13 cellular contexts compared by ENCODE assay signal in the genomic region with DNA sequence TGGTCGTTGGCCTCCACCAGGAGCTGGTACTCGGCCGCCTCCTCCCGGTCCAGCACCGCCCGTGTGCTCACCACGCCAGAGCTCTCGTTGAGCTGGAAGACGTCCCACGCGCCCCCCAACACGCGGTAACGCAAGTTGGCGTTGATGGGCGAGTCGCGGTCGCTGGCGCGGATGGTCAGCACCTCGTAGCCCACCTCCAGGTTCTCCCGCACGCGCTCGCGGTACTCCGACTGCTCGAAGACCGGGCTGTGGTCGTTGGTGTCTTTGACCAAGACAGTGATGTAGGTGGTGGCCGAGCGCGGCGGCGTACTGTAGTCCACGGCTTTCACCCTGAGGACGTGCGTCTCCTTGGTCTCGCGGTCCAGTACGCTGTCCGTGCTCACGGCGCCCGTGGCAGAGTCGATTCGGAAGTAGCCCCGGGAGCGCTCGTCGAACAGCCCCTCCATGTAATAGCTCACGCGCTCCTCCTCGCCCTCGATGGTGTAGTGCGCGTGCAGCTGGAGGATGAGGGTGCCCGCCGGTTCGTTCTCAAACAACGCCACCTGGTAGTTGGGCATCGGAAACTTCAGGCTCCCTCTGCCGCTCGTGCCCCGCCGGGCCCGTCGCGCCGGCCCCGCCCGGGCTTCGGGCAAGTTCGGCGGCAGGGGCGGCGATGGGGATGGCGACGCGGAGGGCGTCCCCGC. TPM values are rescaled to one million over a fixed set of nuclear protein-coding genes. Genes with fewer than 3 reads are reported as not detected.
DNase-seq lines count a peak whose midpoint lies in the region; ATAC-seq, FAIRE-seq and TF ChIP-seq lines count a peak whose summit lies in the region.
"Had no signal": no experiment of that assay in that cellular context is flagged by ENCODE, and none has a peak within 500 bp of the region (broad histone marks: within the 10 kb centered on the region; RNA-seq: fewer than 3 reads in every experiment).

No MANE protein-coding gene starts in this region.

- no peaks in the 10 kb centered on the region for H3K36me3 Mint-ChIP-seq in activated naive CD4-positive, alpha-beta T cell treated with anti-CD3 and anti-CD28 coated beads for 36 hours (ENCODE audit: low read depth)
- H3K36me3 Mint-ChIP-seq: naive thymus-derived CD8-positive, alpha-beta T cell had no signal

- H3K27ac ChIP-seq in GM12878 (ENCODE audit: control insufficient read depth, insufficient read depth) (no peak overlapping the region), keratinocyte (ENCODE audit: control insufficient read depth, insufficient read depth, low read length) (no peak overlapping the region), testis (no peak overlapping the region), dorsolateral prefrontal cortex (no peak overlapping the region)

- TF ChIP-seq POLR2A in GM12878 (IDR thresholded peaks at IDR 0.05; ENCODE audit: low read depth, low read length) (no peak), testis (IDR thresholded peaks at IDR 0.05) (no peak)

- peaks cover 33% of the 10 kb centered on the region for H3K27me3 Mint-ChIP-seq in activated naive CD4-positive, alpha-beta T cell treated with anti-CD3 and anti-CD28 coated beads for 36 hours (ENCODE audit: low read depth)

- H3K9me3 ChIP-seq in GM12878 (replicated peaks; ENCODE audit: control insufficient read depth, insufficient read depth, low read length) = no peaks in the 10 kb centered on the region; the same call in 2 of the 3 replicates
- peaks cover 8% of the 10 kb centered on the region for H3K9me3 ChIP-seq in keratinocyte (ENCODE audit: control insufficient read depth, low read depth, low read length)
- H3K9me3 ChIP-seq in testis = no peaks in the 10 kb centered on the region

- no peak overlapping the region for H3K4me2 ChIP-seq in GM12878 (ENCODE audit: control insufficient read depth, insufficient read depth)
- peak overlapping the region; percentile 62 for H3K4me2 ChIP-seq in keratinocyte (ENCODE audit: control insufficient read depth, extremely low read depth, insufficient read depth, low read depth, low read length)

- no peaks in the 10 kb centered on the region for H3K9me1 ChIP-seq in keratinocyte (ENCODE audit: control insufficient read depth, extremely low read depth, insufficient read depth, low read length)

- intact Hi-C loops in activated naive CD4-positive, alpha-beta T cell treated with anti-CD3 and anti-CD28 coated beads for 36 hours (cut with micrococcal nuclease) = no loop called here
- intact Hi-C loops in GM12878 (cut with micrococcal nuclease; ENCODE audit: unreplicated experiment) (no loop called here), testis (cut with DNase I; ENCODE audit: low total_unique reads) (no loop called here), dorsolateral prefrontal cortex (cut with DNase I) (loop anchor here in 1 of 2 donors (5.0 kb wide), 1 partner anchor 414 kb away; no protein-coding TSS in a partner anchor)

- H3K4me1 ChIP-seq in GM12878 (ENCODE audit: control insufficient read depth, insufficient read depth, low read length) (no peaks in the 10 kb centered on the region), keratinocyte (ENCODE audit: control insufficient read depth, extremely low read depth, insufficient read depth, low read length) (peaks cover 35% of the 10 kb centered on the region), testis (peaks cover 8% of the 10 kb centered on the region)

- SMC1A ChIA-PET in GM12878 (lab: Charles Lee; ENCODE audit: uncharacterized antibody, unreplicated experiment) = no interaction called here

- peaks cover 8% of the 10 kb centered on the region for H3K4me1 Mint-ChIP-seq in activated naive CD4-positive, alpha-beta T cell treated with anti-CD3 and anti-CD28 coated beads for 36 hours (ENCODE audit: low read depth)

- POLR2A ChIA-PET in GM12878 (lab: Charles Lee) = no interaction called here

- BruUV-seq in GM12878 (replicated peaks; lab: Mats Ljungman, UMichigan) = TSS peak; percentile 67

- RAD21 ChIA-PET in GM12878 (lab: Charles Lee; ENCODE audit: unreplicated experiment) = no interaction called here

- no peaks in the 10 kb centered on the region for H3K36me3 ChIP-seq in GM12878 (ENCODE audit: control insufficient read depth in 2 of 2, insufficient read depth in 2 of 2, low read length in 1 of 2)
- H3K36me3 ChIP-seq in keratinocyte (ENCODE audit: control insufficient read depth in 2 of 2, extremely low read depth in 1 of 2, insufficient read depth in 2 of 2, low read length in 2 of 2) = peaks cover 3 to 10% of the 10 kb centered on the region in 2 experiments
- H3K36me3 ChIP-seq in testis (ENCODE audit: low read depth, missing control alignments) = no peaks in the 10 kb centered on the region

- DNase-seq in activated naive CD4-positive, alpha-beta T cell treated with anti-CD3 and anti-CD28 coated beads for 36 hours = no peak
- DNase-seq in activated naive CD4-positive, alpha-beta T cell treated with Interleukin-2 at 50 U/mL for 16 hours = no peak
- DNase-seq in GM12878 (ENCODE audit: low read depth, low spot score) (no peak), keratinocyte (ENCODE audit: low read depth, low spot score) (no peak), testis (no peak), dorsolateral prefrontal cortex (no peak), cerebellum (ENCODE audit: low spot score) (no peak), AML-193 (lab: John Stamatoyannopoulos, UW) (no peak)
- DNase-seq: caudate nucleus, kidney glomerular epithelial cell, NCI-H2107 had no signal

- H3K4me3 Mint-ChIP-seq in activated naive CD4-positive, alpha-beta T cell treated with anti-CD3 and anti-CD28 coated beads for 36 hours = peak overlapping the region; percentile 15

- CTCF ChIA-PET in activated naive CD4-positive, alpha-beta T cell treated with anti-CD3 and anti-CD28 coated beads for 36 hours (lab: Charles Lee) = no interaction called here
- CTCF ChIA-PET in GM12878 (lab: Yijun Ruan, JAX) = no interaction called here

- H3K27me3 ChIP-seq in GM12878 (replicated peaks in 1 of 2; ENCODE audit: control insufficient read depth in 2 of 2, insufficient read depth in 2 of 2, low read length in 1 of 2) (peaks cover 0 to 10% of the 10 kb centered on the region in 2 experiments; a peak in 2 of 4 replicates), keratinocyte (ENCODE audit: control insufficient read depth, extremely low read depth, insufficient read depth, low read length) (no peaks in the 10 kb centered on the region), testis (no peaks in the 10 kb centered on the region), dorsolateral prefrontal cortex (peaks cover 0 to 68% (median 38%) of the 10 kb centered on the region in 45 donors)

- in situ Hi-C loops in GM12878 (cut with MboI) = no loop called here

- H3K9me3 Mint-ChIP-seq in activated naive CD4-positive, alpha-beta T cell treated with anti-CD3 and anti-CD28 coated beads for 36 hours = no peaks in the 10 kb centered on the region
- H3K9me3 Mint-ChIP-seq: activated T-helper 2 cell treated with anti-CD3 and anti-CD28 coated beads, Interferon-gamma antibody, Interleukin-2, Interleukin-4, amounts not matched to agents 10 μg/mL and 5 μg/mL and 100 μg/mL, durations not matched to agents 14 hours and 24 hours and 36 hours; naive thymus-derived CD8-positive, alpha-beta T cell had no signal

- no peaks in the 10 kb centered on the region for H4K20me1 ChIP-seq in GM12878 (ENCODE audit: control insufficient read depth, insufficient read depth)
- H4K20me1 ChIP-seq in keratinocyte (ENCODE audit: control insufficient read depth, extremely low read depth, insufficient read depth, low read length) = peaks cover 6% of the 10 kb centered on the region

- TF ChIP-seq EP300 in GM12878 (IDR thresholded peaks at IDR 0.05; ENCODE audit: borderline replicate concordance in 1 of 2, control insufficient read depth in 1 of 2, low read depth in 2 of 2, low read length in 2 of 2) = no peak

- H3K27ac Mint-ChIP-seq in activated naive CD4-positive, alpha-beta T cell treated with anti-CD3 and anti-CD28 coated beads for 36 hours = no peak overlapping the region
- H3K27ac Mint-ChIP-seq: activated T-helper 2 cell treated with anti-CD3 and anti-CD28 coated beads, Interferon-gamma antibody, Interleukin-2, Interleukin-4, amounts not matched to agents 10 μg/mL and 5 μg/mL and 100 μg/mL, durations not matched to agents 14 hours and 24 hours and 36 hours had no signal

- no peak overlapping the region for H3K4me3 ChIP-seq in GM12878
- H3K4me3 ChIP-seq in keratinocyte (ENCODE audit: control insufficient read depth in 2 of 3, extremely low read depth in 1 of 3, insufficient read depth in 2 of 3, low read depth in 1 of 3, low read length in 3 of 3) = peak overlapping the region; percentile 33 to 43 (median 42)
- H3K4me3 ChIP-seq in testis = peak overlapping the region; percentile 20 to 24
- H3K4me3 ChIP-seq in dorsolateral prefrontal cortex = no peak overlapping the region

- FAIRE-seq in GM12878 (lab: Jason Lieb, UNC) = no peak
- FAIRE-seq in keratinocyte (lab: Jason Lieb, UNC) = no peak

- TF ChIP-seq RAD21 in GM12878 (IDR thresholded peaks at IDR 0.05; ENCODE audit: insufficient read depth, low read depth, low read length) = no peak

- H3K79me2 ChIP-seq in GM12878 (ENCODE audit: control insufficient read depth, insufficient read depth, low read length) = no peaks in the 10 kb centered on the region
- peaks cover 49% of the 10 kb centered on the region for H3K79me2 ChIP-seq in keratinocyte (ENCODE audit: control insufficient read depth, insufficient read depth, low read length)

- H2AFZ ChIP-seq in GM12878 (ENCODE audit: control insufficient read depth, low read depth, low read length) (no peak overlapping the region), keratinocyte (ENCODE audit: control insufficient read depth, low read length) (no peak overlapping the region)

- dilution Hi-C loops in keratinocyte (cut with MboI; ENCODE audit: extremely low pct_ligation_motif_present, low sequenced_read_pairs) = no loop called here

- 96% methylated on average over 72 of the region's 83 CpGs for WGBS in GM12878 (ENCODE audit: insufficient coverage, insufficient replicate concordance, low lambda C conversion rate, missing lambda C conversion rate)
- WGBS in testis, 2 donors = 54 to 89% methylated on average over 15 to 70 of the region's 83 CpGs

- no peak for ATAC-seq in GM12878

- H3K9ac ChIP-seq in GM12878 (ENCODE audit: control insufficient read depth, insufficient read depth, low read length) = no peak overlapping the region
- H3K9ac ChIP-seq in keratinocyte (ENCODE audit: control insufficient read depth, extremely low read depth, insufficient read depth, low read length) = no peak overlapping the region

- TF ChIP-seq CTCF in GM12878 (IDR thresholded peaks at IDR 0.05 in 2 of 3, conservative IDR thresholded peaks at IDR 0.05 in 1 of 3; ENCODE audit: control insufficient read depth in 2 of 3, extremely low read depth in 1 of 3, insufficient read depth in 1 of 3, low read depth in 3 of 3, low read length in 3 of 3) (no peak), keratinocyte (optimal IDR thresholded peaks at IDR 0.05 in 1 of 3, IDR thresholded peaks at IDR 0.05 in 1 of 3, conservative IDR thresholded peaks at IDR 0.05 in 1 of 3; ENCODE audit: extremely low read depth in 1 of 3, insufficient read depth in 2 of 3, low read length in 3 of 3) (peak in 1 of 3 experiments; percentile 38), testis (IDR thresholded peaks at IDR 0.05) (no peak), dorsolateral prefrontal cortex (IDR thresholded peaks at IDR 0.05 in 54 of 56, conservative IDR thresholded peaks at IDR 0.05 in 2 of 56; ENCODE audit: low read depth in 1 of 56, partially characterized antibody in 56 of 56) (no peak)

RNA-seq across cellular contexts. Expression of gene CELSR1, which starts 1.4 kb away (rescaled TPM):
- under 1 TPM; 0.17 to 0.25 TPM for total RNA-seq in activated naive CD4-positive, alpha-beta T cell treated with anti-CD3 and anti-CD28 coated beads for 36 hours
- total RNA-seq in GM12878 (2013; cell fraction: nucleolus; rRNA removed) = 6.5 and 9.5 TPM in 2 replicates
- total RNA-seq in GM12878 (2014; rRNA removed) (0.34 and 0.38 TPM in 2 replicates), GM12878 (2014; rRNA removed; fragmentation: Illumina TruSeq; extraction: Trizol) (0.22 and 0.23 TPM in 2 replicates), GM12878 (2021) (0.74 and 0.90 TPM in 2 replicates), testis (10 to 100 TPM; 13.8 to 21.5 TPM), dorsolateral prefrontal cortex (under 1 TPM in 111 of 120 experiments, not detected in 9; 0.03 to 0.93 (median 0.23) TPM), cerebellum (7.8 TPM)
- 0.20 TPM for polyA plus RNA-seq in GM12878 (2011; ENCODE audit: low read depth)
- polyA plus RNA-seq in GM12878 (2011; rRNA removed) (1.3 and 1.7 TPM in 2 replicates), GM12878 (2014; fragmentation: Illumina TruSeq; extraction: Trizol) (0.32 and 0.37 TPM in 2 replicates), GM12878 (2014; fragmentation: Nextera tagmentation; extraction: Ambion mirVana) (under 1 TPM in 1 of 2 experiments, not detected in 1; 0.05 TPM), GM12878 (2014; rRNA removed) (0.66 and 0.78 TPM in 2 replicates), GM12878 (2016; fragmentation: Nextera tagmentation; extraction: Ambion mirVana) (under 1 TPM in 1 of 2 experiments, not detected in 1; 0.08 TPM), keratinocyte (16.1 to 23.2 TPM (median 20.6 TPM) in 3 replicates), testis (ENCODE audit: insufficient read depth, low read depth, low replicate concordance) (5.6 TPM)
- 2.4 and 2.5 TPM in 2 replicates for polyA plus RNA-seq in GM12878 (2011; cell fraction: cytosol; rRNA removed)
- polyA plus RNA-seq in GM12878 (2011; cell fraction: nucleus; rRNA removed) = 14.0 and 14.2 TPM in 2 replicates
- polyA plus RNA-seq in GM12878 (2012) = 0.51 and 0.73 TPM in 2 replicates
- polyA minus RNA-seq in GM12878 (2011; rRNA and poly(A)+ RNA removed) = 5.9 and 8.8 TPM in 2 replicates
- polyA minus RNA-seq in GM12878 (2011; cell fraction: cytosol; rRNA and poly(A)+ RNA removed) = 2.8 and 3.7 TPM in 2 replicates
- 9.6 and 16.9 TPM in 2 replicates for polyA minus RNA-seq in GM12878 (2011; cell fraction: nucleus; rRNA and poly(A)+ RNA removed)
- polyA plus RNA-seq in keratinocyte (2011; ENCODE audit: low read depth) = 6.0 TPM
- polyA plus RNA-seq in keratinocyte (2011; cell fraction: cytosol; rRNA removed) = 8.0 and 10.0 TPM in 2 replicates
- polyA plus RNA-seq in keratinocyte (2011; cell fraction: nucleus; rRNA removed) = 99.8 and 117 TPM in 2 replicates
- polyA plus RNA-seq in keratinocyte (2012; ENCODE audit: low replicate concordance) = 24.8 and 29.0 TPM in 2 replicates
- 61.3 to 154 TPM (median 62.8 TPM) in 3 replicates for polyA minus RNA-seq in keratinocyte
- polyA minus RNA-seq in keratinocyte (2011; cell fraction: cytosol; rRNA and poly(A)+ RNA removed) = 39.1 TPM
- 182 and 191 TPM in 2 replicates for polyA minus RNA-seq in keratinocyte (2011; cell fraction: nucleus; rRNA and poly(A)+ RNA removed)

Comparison
In these comparisons a context has a peak if more than half of its experiments do, and no peak if none do; other contexts are left out.
1. H3K4me3 ChIP-seq: peak in keratinocyte (3 of 3) and testis (2 of 2); none in GM12878 (single experiment) and dorsolateral prefrontal cortex (0 of 59).